In genomic region chr5:99639905-99640304, GRCh38 we compare ENCODE assay signal across 1 cellular context.
TF ChIP-seq lines count a peak whose summit lies in the region.

No MANE protein-coding gene starts in this region.

TF ChIP-seq in GM23338, 12 proteins besides CTCF, POLR2A, EP300 and RAD21:
- no peak for TF ChIP-seq ZNF462 (CRISPR knock-in tag; IDR thresholded peaks at IDR 0.05)
- TF ChIP-seq CREB1 (CRISPR knock-in tag; IDR thresholded peaks at IDR 0.05; ENCODE audit: low read depth), result no peak
- TF ChIP-seq REST (IDR thresholded peaks at IDR 0.05; ENCODE audit: unreplicated experiment), result no peak
- TF ChIP-seq EZH2phosphoT487 (IDR thresholded peaks at IDR 0.05; ENCODE audit: unreplicated experiment), result no peak
- no peak for TF ChIP-seq JUNB (IDR thresholded peaks at IDR 0.05; ENCODE audit: unreplicated experiment)
- TF ChIP-seq NANOG (IDR thresholded peaks at IDR 0.05; ENCODE audit: borderline replicate concordance), result no peak
- TF ChIP-seq ZNF331 (CRISPR knock-in tag; IDR thresholded peaks at IDR 0.05; ENCODE audit: low read depth), result no peak
- no peak for TF ChIP-seq EZH2 (IDR thresholded peaks at IDR 0.05; ENCODE audit: low read depth, unreplicated experiment)
- TF ChIP-seq ETS1 (IDR thresholded peaks at IDR 0.05), result no peak
- TF ChIP-seq POLR2AphosphoS5 (IDR thresholded peaks at IDR 0.05; ENCODE audit: low read depth), result no peak
- TF ChIP-seq STAT1 (IDR thresholded peaks at IDR 0.05; ENCODE audit: unreplicated experiment), result no peak
- TF ChIP-seq ZNF114 (CRISPR knock-in tag; IDR thresholded peaks at IDR 0.05), result no peak
